8 cellular contexts compared by ENCODE assay signal in the genomic region with DNA sequence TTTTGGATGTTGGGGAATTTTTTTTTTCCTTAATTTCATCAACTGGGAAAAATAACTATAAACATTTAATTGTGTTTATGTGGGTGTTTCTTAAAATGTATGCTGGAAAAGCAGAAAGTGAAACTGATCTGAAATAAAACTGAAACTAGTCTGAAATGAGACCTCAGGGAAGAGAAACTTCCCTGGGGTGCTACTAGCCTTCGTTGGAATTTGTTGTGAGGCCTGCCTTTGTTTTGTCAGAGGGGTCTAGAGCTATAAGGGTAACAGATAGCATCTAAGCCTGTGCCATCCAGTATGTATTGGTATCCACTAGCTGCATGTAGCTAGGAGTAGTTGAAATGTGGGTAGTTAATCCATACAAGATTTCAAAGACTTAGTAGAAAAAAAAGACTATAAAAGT. TPM values are rescaled to one million over a fixed set of nuclear protein-coding genes. Genes with fewer than 3 reads are reported as not detected.
A peak's percentile ranks its signal among the peaks of the same experiment; 100 is the strongest.
DNase-seq lines count a peak whose midpoint lies in the region; ATAC-seq and TF ChIP-seq lines count a peak whose summit lies in the region.

No MANE protein-coding gene starts in this region.

- no peak for TF ChIP-seq CTCF in suprapubic skin (IDR thresholded peaks at IDR 0.05)

- intact Hi-C loops in activated CD4-positive, alpha-beta T cell treated with anti-CD3 and anti-CD28 coated beads, Interleukin-2, amount 10 ng/mL, durations not matched to agents 24 days and 14 days (cut with micrococcal nuclease), result no loop called here

- no peaks in the 10 kb centered on the region for H3K36me3 Mint-ChIP-seq in activated CD4-positive, alpha-beta T cell treated with anti-CD3 and anti-CD28 coated beads, Interleukin-2, amount 10 ng/mL, durations not matched to agents 24 days and 14 days (ENCODE audit: low read depth)
- peaks cover 1% of the 10 kb centered on the region for H3K36me3 Mint-ChIP-seq in activated CD8-positive, alpha-beta T cell treated with anti-CD3 and anti-CD28 coated beads, Interleukin-2, amount 10 ng/mL, durations not matched to agents 7 days and 5 days (ENCODE audit: low read depth)
- peaks cover 0 to 10% (median 6%) of the 10 kb centered on the region in 3 donors for H3K36me3 Mint-ChIP-seq in immature natural killer cell

- peaks cover 11% of the 10 kb centered on the region for H3K4me1 Mint-ChIP-seq in activated CD4-positive, alpha-beta T cell treated with anti-CD3 and anti-CD28 coated beads, Interleukin-2, amount 10 ng/mL, durations not matched to agents 24 days and 14 days
- peaks cover 18% of the 10 kb centered on the region for H3K4me1 Mint-ChIP-seq in activated CD8-positive, alpha-beta T cell treated with anti-CD3 and anti-CD28 coated beads, Interleukin-2, amount 10 ng/mL, durations not matched to agents 7 days and 5 days (ENCODE audit: low read depth)
- H3K4me1 Mint-ChIP-seq in immature natural killer cell, result peaks cover 23 to 30% of the 10 kb centered on the region in 2 donors

- DNase-seq in activated CD4-positive, alpha-beta T cell treated with anti-CD3 and anti-CD28 coated beads, Interleukin-2, amount 10 ng/mL, durations not matched to agents 24 days and 14 days, result peak; percentile 71
- DNase-seq in activated CD4-positive, alpha-beta T cell treated with anti-CD3 and anti-CD28 coated beads, Interleukin-2, amount 50 U/mL, for 1 hour, result no peak
- no peak for DNase-seq in activated CD8-positive, alpha-beta T cell treated with anti-CD3 and anti-CD28 coated beads, Interleukin-2, amount 10 ng/mL, durations not matched to agents 7 days and 5 days
- peak; percentile 20 to 28 (median 24) for DNase-seq in immature natural killer cell
- DNase-seq in suprapubic skin (ENCODE audit: low spot score in 2 of 2), result no peak
- DNase-seq in amygdala (lab: John Stamatoyannopoulos, UW), result no peak
- no peak for DNase-seq in NCI-H1694 treated with DMSO at 0.1 percent for 48 hours (lab: John Stamatoyannopoulos, UW)

- no peak overlapping the region for H3K27ac Mint-ChIP-seq in activated CD4-positive, alpha-beta T cell treated with anti-CD3 and anti-CD28 coated beads, Interleukin-2, amount 10 ng/mL, durations not matched to agents 24 days and 14 days
- peak overlapping the region; percentile 67 for H3K27ac Mint-ChIP-seq in activated CD8-positive, alpha-beta T cell treated with anti-CD3 and anti-CD28 coated beads, Interleukin-2, amount 10 ng/mL, durations not matched to agents 7 days and 5 days
- peak overlapping the region; percentile 78 to 89 (median 86) for H3K27ac Mint-ChIP-seq in immature natural killer cell

- H3K9me3 ChIP-seq in suprapubic skin, result no peaks in the 10 kb centered on the region

- POLR2A ChIA-PET in activated CD8-positive, alpha-beta T cell treated with anti-CD3 and anti-CD28 coated beads, Interleukin-2, amount 10 ng/mL, durations not matched to agents 7 days and 5 days (lab: Charles Lee), result no interaction called here

- H3K36me3 ChIP-seq in suprapubic skin, result no peaks in the 10 kb centered on the region

- peaks cover 38% of the 10 kb centered on the region for H3K4me1 ChIP-seq in suprapubic skin

- H3K27me3 Mint-ChIP-seq in activated CD4-positive, alpha-beta T cell treated with anti-CD3 and anti-CD28 coated beads, Interleukin-2, amount 10 ng/mL, durations not matched to agents 24 days and 14 days, result peaks cover 4% of the 10 kb centered on the region
- peaks cover 2% of the 10 kb centered on the region for H3K27me3 Mint-ChIP-seq in activated CD8-positive, alpha-beta T cell treated with anti-CD3 and anti-CD28 coated beads, Interleukin-2, amount 10 ng/mL, durations not matched to agents 7 days and 5 days (ENCODE audit: low read depth)
- H3K27me3 Mint-ChIP-seq in immature natural killer cell (ENCODE audit: low read depth in 3 of 3), result no peaks in the 10 kb centered on the region

- peak overlapping the region; percentile 36 for H3K4me3 ChIP-seq in suprapubic skin

- 0% methylated on average over 1 of the region's 1 CpG for WGBS in suprapubic skin

- H3K27ac ChIP-seq in suprapubic skin, result no peak overlapping the region

- H3K9me3 Mint-ChIP-seq in activated CD4-positive, alpha-beta T cell treated with anti-CD3 and anti-CD28 coated beads, Interleukin-2, amount 10 ng/mL, durations not matched to agents 24 days and 14 days, result peaks cover 8% of the 10 kb centered on the region
- H3K9me3 Mint-ChIP-seq in activated CD8-positive, alpha-beta T cell treated with anti-CD3 and anti-CD28 coated beads, Interleukin-2, amount 10 ng/mL, durations not matched to agents 7 days and 5 days (ENCODE audit: insufficient read depth), result no peaks in the 10 kb centered on the region
- no peaks in the 10 kb centered on the region for H3K9me3 Mint-ChIP-seq in immature natural killer cell

- no peak for TF ChIP-seq EP300 in suprapubic skin (IDR thresholded peaks at IDR 0.05)

- CTCF ChIA-PET in activated CD8-positive, alpha-beta T cell treated with anti-CD3 and anti-CD28 coated beads, Interleukin-2, amount 10 ng/mL, durations not matched to agents 7 days and 5 days (lab: Charles Lee), result interaction anchor here (1.4 kb wide), 1 partner anchor 79 kb away, joined by 4 read pairs; no protein-coding TSS in a partner anchor

- no peak for TF ChIP-seq POLR2A in suprapubic skin (IDR thresholded peaks at IDR 0.05)

- peak overlapping the region; percentile 79 for H3K4me3 Mint-ChIP-seq in activated CD4-positive, alpha-beta T cell treated with anti-CD3 and anti-CD28 coated beads, Interleukin-2, amount 10 ng/mL, durations not matched to agents 24 days and 14 days
- peak overlapping the region; percentile 68 for H3K4me3 Mint-ChIP-seq in activated CD8-positive, alpha-beta T cell treated with anti-CD3 and anti-CD28 coated beads, Interleukin-2, amount 10 ng/mL, durations not matched to agents 7 days and 5 days
- peak overlapping the region; percentile 81 to 90 (median 89) for H3K4me3 Mint-ChIP-seq in immature natural killer cell

- H3K27me3 ChIP-seq in suprapubic skin, result no peaks in the 10 kb centered on the region

- peak; percentile 42 for ATAC-seq in activated CD8-positive, alpha-beta T cell treated with anti-CD3 and anti-CD28 coated beads, Interleukin-2, amount 10 ng/mL, durations not matched to agents 7 days and 5 days
- ATAC-seq in GM21825 (IDR thresholded peaks at IDR 0.05; ENCODE audit: unreplicated experiment), result no peak

RNA-seq across cellular contexts. Expression of a gene that starts 10.4 kb away (rescaled TPM):
- total RNA-seq in activated CD4-positive, alpha-beta T cell treated with anti-CD3 and anti-CD28 coated beads, Interleukin-2, amount 10 ng/mL, durations not matched to agents 24 days and 14 days, result 0.14 and 0.19 TPM in 2 replicates
- total RNA-seq in activated CD8-positive, alpha-beta T cell treated with anti-CD3 and anti-CD28 coated beads, Interleukin-2, amount 10 ng/mL, durations not matched to agents 7 days and 5 days, result under 1 TPM; 0.34 to 0.42 TPM
- 1 to 10 TPM; 1.4 to 4.1 (median 3.9) TPM for polyA plus RNA-seq in immature natural killer cell
- total RNA-seq in suprapubic skin, result 1 to 10 TPM; 2.9 to 5.8 (median 4.2) TPM

Comparison
In these comparisons a context has a peak if more than half of its experiments do, and no peak if none do; other contexts are left out.
1. DNase-seq: peak in activated CD4-positive, alpha-beta T cell treated with anti-CD3 and anti-CD28 coated beads, Interleukin-2, amount 10 ng/mL, durations not matched to agents 24 days and 14 days (single experiment) and immature natural killer cell (3 of 3); none in activated CD4-positive, alpha-beta T cell treated with anti-CD3 and anti-CD28 coated beads, Interleukin-2, amount 50 U/mL, for 1 hour (single experiment), activated CD8-positive, alpha-beta T cell treated with anti-CD3 and anti-CD28 coated beads, Interleukin-2, amount 10 ng/mL, durations not matched to agents 7 days and 5 days (single experiment), suprapubic skin (0 of 2), amygdala (0 of 56) and NCI-H1694 treated with DMSO at 0.1 percent for 48 hours (single experiment).
2. Peak in every context shown above with its lines, with median percentiles within 50 percentile points of each other: H3K4me3 Mint-ChIP-seq.